Comparison of ENCODE assay signal across 19 cellular contexts in genomic region chr13:79417741-79418140, GRCh38.
"Had no signal": no experiment of that assay in that cellular context is flagged by ENCODE, and none has a peak within 500 bp of the region (broad histone marks: within the 10 kb centered on the region; RNA-seq: fewer than 3 reads in every experiment).

No MANE protein-coding gene starts in this region.

- H3K27ac Mint-ChIP-seq: progenitor cell of endocrine pancreas; stimulated activated effector memory CD8-positive, alpha-beta T cell treated with anti-CD3 and anti-CD28 coated beads, Interleukin-12 subunit alpha, Interleukin-12 subunit beta, amount 100 ng/mL, for 72 hours had no signal

- DNase-seq: dermis blood vessel endothelial cell; effector memory CD4-positive, alpha-beta T cell; erythroblast; esophagus squamous epithelium; foreskin melanocyte; head of caudate nucleus; hippocampal formation; immature natural killer cell; kidney; left ventricle myocardium superior; lower lobe of right lung; naive thymus-derived CD8-positive, alpha-beta T cell; pancreas; stimulated activated CD4-positive, alpha-beta T cell treated with anti-CD3 and anti-CD28 coated beads, Interleukin-2, amount 100 ng/mL, for 24 hours; stimulated activated CD4-positive, alpha-beta T cell treated with anti-CD3 and anti-CD28 coated beads, Interleukin-4, amount 100 ng/mL, for 24 hours; stimulated activated naive CD4-positive, alpha-beta T cell treated with Interleukin-2 at 50 U/mL for 16 hours; upper lobe of left lung had no signal

- H3K4me1 Mint-ChIP-seq: immature natural killer cell; naive thymus-derived CD8-positive, alpha-beta T cell; stimulated activated effector memory CD8-positive, alpha-beta T cell treated with anti-CD3 and anti-CD28 coated beads, Interleukin-12 subunit alpha, Interleukin-12 subunit beta, amount 100 ng/mL, for 72 hours had no signal

- H3K4me3 Mint-ChIP-seq: immature natural killer cell; naive thymus-derived CD8-positive, alpha-beta T cell; stimulated activated effector memory CD8-positive, alpha-beta T cell treated with anti-CD3 and anti-CD28 coated beads, Interleukin-12 subunit alpha, Interleukin-12 subunit beta, amount 100 ng/mL, for 72 hours had no signal

- H3K27me3 Mint-ChIP-seq: naive thymus-derived CD8-positive, alpha-beta T cell; progenitor cell of endocrine pancreas had no signal

- H3K9me3 Mint-ChIP-seq: immature natural killer cell; naive thymus-derived CD8-positive, alpha-beta T cell; stimulated activated effector memory CD8-positive, alpha-beta T cell treated with anti-CD3 and anti-CD28 coated beads, Interleukin-12 subunit alpha, Interleukin-12 subunit beta, amount 100 ng/mL, for 72 hours had no signal
